In genomic region chr13:100156786-100157185, GRCh38 we compare ENCODE assay signal across 1 cellular context.
TF ChIP-seq lines count a peak whose summit lies in the region.

No MANE protein-coding gene starts in this region.

TF ChIP-seq in GM23338, 12 proteins besides CTCF, POLR2A, EP300 and RAD21 (continued from another document):
- TF ChIP-seq EZH2phosphoT487 (IDR thresholded peaks at IDR 0.05; ENCODE audit: unreplicated experiment) (no peak), ZNF114 (CRISPR knock-in tag; IDR thresholded peaks at IDR 0.05) (no peak), STAT1 (IDR thresholded peaks at IDR 0.05; ENCODE audit: unreplicated experiment) (no peak), JUNB (IDR thresholded peaks at IDR 0.05; ENCODE audit: unreplicated experiment) (no peak)
- TF ChIP-seq, protein P1, sequence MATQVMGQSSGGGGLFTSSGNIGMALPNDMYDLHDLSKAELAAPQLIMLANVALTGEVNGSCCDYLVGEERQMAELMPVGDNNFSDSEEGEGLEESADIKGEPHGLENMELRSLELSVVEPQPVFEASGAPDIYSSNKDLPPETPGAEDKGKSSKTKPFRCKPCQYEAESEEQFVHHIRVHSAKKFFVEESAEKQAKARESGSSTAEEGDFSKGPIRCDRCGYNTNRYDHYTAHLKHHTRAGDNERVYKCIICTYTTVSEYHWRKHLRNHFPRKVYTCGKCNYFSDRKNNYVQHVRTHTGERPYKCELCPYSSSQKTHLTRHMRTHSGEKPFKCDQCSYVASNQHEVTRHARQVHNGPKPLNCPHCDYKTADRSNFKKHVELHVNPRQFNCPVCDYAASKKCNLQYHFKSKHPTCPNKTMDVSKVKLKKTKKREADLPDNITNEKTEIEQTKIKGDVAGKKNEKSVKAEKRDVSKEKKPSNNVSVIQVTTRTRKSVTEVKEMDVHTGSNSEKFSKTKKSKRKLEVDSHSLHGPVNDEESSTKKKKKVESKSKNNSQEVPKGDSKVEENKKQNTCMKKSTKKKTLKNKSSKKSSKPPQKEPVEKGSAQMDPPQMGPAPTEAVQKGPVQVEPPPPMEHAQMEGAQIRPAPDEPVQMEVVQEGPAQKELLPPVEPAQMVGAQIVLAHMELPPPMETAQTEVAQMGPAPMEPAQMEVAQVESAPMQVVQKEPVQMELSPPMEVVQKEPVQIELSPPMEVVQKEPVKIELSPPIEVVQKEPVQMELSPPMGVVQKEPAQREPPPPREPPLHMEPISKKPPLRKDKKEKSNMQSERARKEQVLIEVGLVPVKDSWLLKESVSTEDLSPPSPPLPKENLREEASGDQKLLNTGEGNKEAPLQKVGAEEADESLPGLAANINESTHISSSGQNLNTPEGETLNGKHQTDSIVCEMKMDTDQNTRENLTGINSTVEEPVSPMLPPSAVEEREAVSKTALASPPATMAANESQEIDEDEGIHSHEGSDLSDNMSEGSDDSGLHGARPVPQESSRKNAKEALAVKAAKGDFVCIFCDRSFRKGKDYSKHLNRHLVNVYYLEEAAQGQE (IDR thresholded peaks at IDR 0.05; ENCODE audit: unreplicated experiment): no peak
TF ChIP-seq in GM23338: peak in this region for 0.
